8 cellular contexts compared by ENCODE assay signal in the genomic region with DNA sequence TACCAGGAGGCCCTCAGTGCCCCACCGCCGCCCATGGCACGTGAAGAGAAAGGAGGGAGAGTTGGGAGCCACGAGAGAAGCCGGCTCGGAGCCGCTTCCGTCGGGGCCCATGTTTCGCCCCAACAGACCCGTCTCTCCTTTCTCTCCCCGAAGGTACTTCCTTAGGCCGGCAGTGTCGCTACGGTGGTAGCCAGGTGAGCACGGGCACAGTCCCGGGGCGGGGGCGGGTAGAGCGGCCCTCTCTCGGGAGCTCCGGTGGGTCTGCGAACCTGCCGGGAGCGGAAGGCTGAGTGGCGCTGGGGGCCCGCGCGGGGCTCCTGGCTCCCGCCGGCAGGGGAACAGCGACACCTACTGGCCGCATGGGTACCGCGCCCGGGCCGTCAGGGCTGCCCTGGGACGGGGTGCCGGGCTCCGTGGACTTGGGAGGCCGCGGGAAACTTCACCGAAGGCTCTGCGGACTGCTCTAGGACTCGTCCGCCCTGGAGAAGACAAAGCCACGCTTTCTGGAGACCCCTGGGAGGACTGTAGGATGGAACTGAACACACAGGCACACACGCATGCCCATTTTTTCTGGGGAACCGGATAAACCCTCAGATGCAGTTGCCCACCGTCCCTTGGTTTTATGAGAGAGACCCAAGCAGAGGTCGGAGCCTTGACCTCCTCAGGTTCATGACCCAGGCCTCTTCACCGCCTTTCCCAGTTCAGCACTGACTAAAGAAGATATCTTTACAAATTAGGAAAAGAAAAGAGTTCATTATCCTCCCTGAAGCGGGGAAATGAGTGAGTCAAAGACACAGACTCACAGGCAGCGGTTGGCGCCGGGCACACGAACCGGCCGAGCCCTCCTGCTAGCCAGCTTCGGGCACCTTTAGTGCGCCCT.
DNase-seq lines count a peak whose midpoint lies in the region; ATAC-seq and TF ChIP-seq lines count a peak whose summit lies in the region.

No MANE protein-coding gene starts in this region.

- H3K36me3 ChIP-seq in gastroesophageal sphincter (no peaks in the 10 kb centered on the region), testis (ENCODE audit: low read depth, missing control alignments) (no peaks in the 10 kb centered on the region)

- H3K27me3 ChIP-seq in gastroesophageal sphincter: peaks cover 100% of the 10 kb centered on the region
- H3K27me3 ChIP-seq in testis: no peaks in the 10 kb centered on the region

- peak; percentile 69 for DNase-seq in COR-L47 (lab: John Stamatoyannopoulos, UW)
- DNase-seq in RPMI8226: peak; percentile 84
- peak; percentile 63 for DNase-seq in activated T-helper 9 cell treated with anti-CD3 and anti-CD28 coated beads, Interleukin-2, amount 50 U/mL, for 16 hours (ENCODE audit: low read depth)
- DNase-seq in omental fat pad (ENCODE audit: low spot score): peak; percentile 65
- peak; percentile 81 for DNase-seq in testis

- 9 to 17% methylated on average over 9 to 13 of the region's 61 CpGs for WGBS in gastroesophageal sphincter (ENCODE audit: low coverage in 1 of 2), 2 donors
- WGBS in testis, 2 donors: 4 to 10% methylated on average over 31 to 57 of the region's 61 CpGs

- H3K9me3 ChIP-seq in gastroesophageal sphincter: no peaks in the 10 kb centered on the region
- H3K9me3 ChIP-seq in testis: no peaks in the 10 kb centered on the region

- peak; percentile 73 to 98 (median 83) for TF ChIP-seq CTCF in gastroesophageal sphincter (IDR thresholded peaks at IDR 0.05)
- TF ChIP-seq CTCF in omental fat pad (IDR thresholded peaks at IDR 0.05): peak in 2 of 3 donors; percentile 35 to 67
- TF ChIP-seq CTCF in testis (IDR thresholded peaks at IDR 0.05): peak; percentile 81 to 93 (median 82)

- H3K4me3 ChIP-seq in gastroesophageal sphincter (peak overlapping the region; percentile 19 to 47), testis (peak overlapping the region; percentile 47 to 48)

- no peak for TF ChIP-seq POLR2A in gastroesophageal sphincter (IDR thresholded peaks at IDR 0.05)
- TF ChIP-seq POLR2A in testis (IDR thresholded peaks at IDR 0.05): no peak

- TF ChIP-seq EP300 in gastroesophageal sphincter (IDR thresholded peaks at IDR 0.05): no peak

- intact Hi-C loops in testis (cut with DNase I; ENCODE audit: low total_unique reads): loop anchor here (10.0 kb wide), 1 partner anchor 896 kb away; no protein-coding TSS in a partner anchor

- H3K4me1 ChIP-seq in gastroesophageal sphincter: peaks cover 0 to 39% (median 6%) of the 10 kb centered on the region in 3 donors
- H3K4me1 ChIP-seq in testis: peaks cover 4% of the 10 kb centered on the region

- H3K27ac ChIP-seq in gastroesophageal sphincter: no peak overlapping the region
- H3K27ac ChIP-seq in testis: no peak overlapping the region

- peak; percentile 63 for ATAC-seq in GM19468 (IDR thresholded peaks at IDR 0.05; ENCODE audit: extremely low read depth, unreplicated experiment)
- peak; percentile 83 for ATAC-seq in HG03571 (IDR thresholded peaks at IDR 0.05; ENCODE audit: unreplicated experiment)
- ATAC-seq in gastroesophageal sphincter: peak; percentile 82
- ATAC-seq in omental fat pad (ENCODE audit: low FRiP score): peak; percentile 71
